Comparison of ENCODE assay signal across 17 cellular contexts in genomic region chr2:219983836-219984235, GRCh38.
DNase-seq lines count a peak whose midpoint lies in the region; ATAC-seq, FAIRE-seq and TF ChIP-seq lines count a peak whose summit lies in the region.
"Had no signal": no experiment of that assay in that cellular context is flagged by ENCODE, and none has a peak within 500 bp of the region (broad histone marks: within the 10 kb centered on the region; RNA-seq: fewer than 3 reads in every experiment).

No MANE protein-coding gene starts in this region.

- FAIRE-seq in astrocyte (lab: Jason Lieb, UNC): no peak
- FAIRE-seq: A549, GM12878, GM18507 had no signal

- H3K9me3 Mint-ChIP-seq in astrocyte (ENCODE audit: unreplicated experiment): peaks cover 3% of the 10 kb centered on the region
- H3K9me3 Mint-ChIP-seq in activated naive CD4-positive, alpha-beta T cell treated with anti-CD3 and anti-CD28 coated beads for 36 hours: no peaks in the 10 kb centered on the region
- H3K9me3 Mint-ChIP-seq: H9 had no signal

- no peak overlapping the region for H3K27ac Mint-ChIP-seq in astrocyte (ENCODE audit: unreplicated experiment)
- no peak overlapping the region for H3K27ac Mint-ChIP-seq in activated naive CD4-positive, alpha-beta T cell treated with anti-CD3 and anti-CD28 coated beads for 36 hours
- H3K27ac Mint-ChIP-seq: CD8-positive, alpha-beta memory T cell; H9 had no signal

- H3K4me1 Mint-ChIP-seq in astrocyte (ENCODE audit: low read depth, unreplicated experiment): peaks cover under 1% of the 10 kb centered on the region
- no peaks in the 10 kb centered on the region for H3K4me1 Mint-ChIP-seq in activated naive CD4-positive, alpha-beta T cell treated with anti-CD3 and anti-CD28 coated beads for 36 hours (ENCODE audit: low read depth)
- H3K4me1 Mint-ChIP-seq: CD8-positive, alpha-beta memory T cell; H9 had no signal

- H2AFZ ChIP-seq in astrocyte (ENCODE audit: low read depth, low read length): no peak overlapping the region

- no peak overlapping the region for H3K27ac ChIP-seq in astrocyte (ENCODE audit: low read depth, low read length)
- H3K27ac ChIP-seq: A549, BLaER1 had no signal

- intact Hi-C loops in activated naive CD4-positive, alpha-beta T cell treated with anti-CD3 and anti-CD28 coated beads for 36 hours (cut with micrococcal nuclease): no loop called here

- H3K79me2 ChIP-seq in astrocyte (ENCODE audit: insufficient read depth, low read length): no peaks in the 10 kb centered on the region

- H3K4me3 Mint-ChIP-seq in astrocyte (ENCODE audit: unreplicated experiment): no peak overlapping the region
- no peak overlapping the region for H3K4me3 Mint-ChIP-seq in activated naive CD4-positive, alpha-beta T cell treated with anti-CD3 and anti-CD28 coated beads for 36 hours
- H3K4me3 Mint-ChIP-seq: CD8-positive, alpha-beta memory T cell; H9 had no signal

- no peaks in the 10 kb centered on the region for H3K9me3 ChIP-seq in astrocyte (ENCODE audit: insufficient read depth, low read depth, low read length)
- H3K9me3 ChIP-seq: A549, BLaER1, Caco-2 had no signal

- H3K9ac ChIP-seq in astrocyte (ENCODE audit: low read length): no peak overlapping the region
- H3K9ac ChIP-seq: BLaER1 had no signal

- TF ChIP-seq CTCF in astrocyte (IDR thresholded peaks at IDR 0.05; ENCODE audit: insufficient read depth, low read depth, low read length): no peak

- no peaks in the 10 kb centered on the region for H4K20me1 ChIP-seq in astrocyte (ENCODE audit: insufficient read depth, low read length)
- H4K20me1 ChIP-seq: BLaER1 had no signal

- CTCF ChIA-PET in activated naive CD4-positive, alpha-beta T cell treated with anti-CD3 and anti-CD28 coated beads for 36 hours (lab: Charles Lee): no interaction called here

- H3K4me1 ChIP-seq in astrocyte (ENCODE audit: insufficient read depth, low read length): no peaks in the 10 kb centered on the region
- H3K4me1 ChIP-seq: A549, BLaER1, Caco-2 had no signal

- H3K27me3 Mint-ChIP-seq in astrocyte (ENCODE audit: low read depth, unreplicated experiment): no peaks in the 10 kb centered on the region
- H3K27me3 Mint-ChIP-seq in activated naive CD4-positive, alpha-beta T cell treated with anti-CD3 and anti-CD28 coated beads for 36 hours (ENCODE audit: low read depth): peaks cover 5% of the 10 kb centered on the region

- H3K4me2 ChIP-seq in astrocyte (ENCODE audit: low read length): no peak overlapping the region
- H3K4me2 ChIP-seq: A549, BLaER1 had no signal

- no peaks in the 10 kb centered on the region for H3K36me3 ChIP-seq in astrocyte (ENCODE audit: insufficient read depth, low read length)
- H3K36me3 ChIP-seq: BLaER1 had no signal

- no peak overlapping the region for H3K4me3 ChIP-seq in astrocyte (ENCODE audit: insufficient read depth, low read depth, low read length)
- H3K4me3 ChIP-seq: A549, BLaER1, GM12878 had no signal

- no peaks in the 10 kb centered on the region for H3K27me3 ChIP-seq in astrocyte (ENCODE audit: insufficient read depth, low read length)
- H3K27me3 ChIP-seq: BLaER1 had no signal

- no peak for ATAC-seq in GM19351 (IDR thresholded peaks at IDR 0.05; ENCODE audit: unreplicated experiment)
- ATAC-seq in HG03045 (IDR thresholded peaks at IDR 0.05; ENCODE audit: unreplicated experiment): no peak
- ATAC-seq: A549, GM12878 had no signal

- H3K36me3 Mint-ChIP-seq in astrocyte (ENCODE audit: low read depth, unreplicated experiment): no peaks in the 10 kb centered on the region
- H3K36me3 Mint-ChIP-seq in activated naive CD4-positive, alpha-beta T cell treated with anti-CD3 and anti-CD28 coated beads for 36 hours (ENCODE audit: low read depth): no peaks in the 10 kb centered on the region
- H3K36me3 Mint-ChIP-seq: CD8-positive, alpha-beta memory T cell had no signal

- peak; percentile 43 for DNase-seq in GM03348 (ENCODE audit: low spot score)
- DNase-seq in astrocyte (ENCODE audit: low read depth): peak; percentile 41
- DNase-seq in iris pigment epithelial cell (ENCODE audit: low read depth): peak; percentile 73
- DNase-seq in activated naive CD4-positive, alpha-beta T cell treated with anti-CD3 and anti-CD28 coated beads for 36 hours: no peak
- DNase-seq in NCI-H345 treated with DMSO at 0.1 percent for 48 hours (lab: John Stamatoyannopoulos, UW; ENCODE audit: unreplicated experiment): no peak
- DNase-seq: AML-193; Caco-2; CD8-positive, alpha-beta memory T cell; DND-41; GOT3; H9 had no signal

Comparison
In these comparisons a context has a peak if more than half of its experiments do, and no peak if none do; other contexts are left out.
1. DNase-seq: peak in GM03348 (single experiment), astrocyte (single experiment) and iris pigment epithelial cell (single experiment); none in activated naive CD4-positive, alpha-beta T cell treated with anti-CD3 and anti-CD28 coated beads for 36 hours (single experiment) and NCI-H345 treated with DMSO at 0.1 percent for 48 hours (single experiment).